1 cellular context compared by ENCODE assay signal in genomic region chr11:125389339-125390166, GRCh38.
TF ChIP-seq lines count a peak whose summit lies in the region.

No MANE protein-coding gene starts in this region.

TF ChIP-seq in IMR-90, 13 proteins besides CTCF, POLR2A, EP300 and RAD21:
- no peak for TF ChIP-seq RFX5 (IDR thresholded peaks at IDR 0.05; ENCODE audit: low read depth, low read length)
- TF ChIP-seq NFE2L2 (IDR thresholded peaks at IDR 0.05; ENCODE audit: low read depth, low read length), result no peak
- TF ChIP-seq SMC3 (IDR thresholded peaks at IDR 0.05; ENCODE audit: low read depth, low read length), result no peak
- TF ChIP-seq ELK1 (IDR thresholded peaks at IDR 0.05; ENCODE audit: borderline replicate concordance, low read depth, low read length), result no peak
- no peak for TF ChIP-seq RCOR1 (IDR thresholded peaks at IDR 0.05; ENCODE audit: insufficient replicate concordance, low read length)
- no peak for TF ChIP-seq MAFK (IDR thresholded peaks at IDR 0.05; ENCODE audit: low read depth, low read length)
- no peak for TF ChIP-seq FOS (IDR thresholded peaks at IDR 0.05; ENCODE audit: low read depth, low read length)
- no peak for TF ChIP-seq MAZ (IDR thresholded peaks at IDR 0.05; ENCODE audit: borderline replicate concordance, low read depth, low read length)
- no peak for TF ChIP-seq USF2 (IDR thresholded peaks at IDR 0.05; ENCODE audit: low read depth, low read length)
- no peak for TF ChIP-seq BHLHE40 (IDR thresholded peaks at IDR 0.05; ENCODE audit: low read depth, low read length)
